ENCODE assay signal across 10 cellular contexts in the genomic region with DNA sequence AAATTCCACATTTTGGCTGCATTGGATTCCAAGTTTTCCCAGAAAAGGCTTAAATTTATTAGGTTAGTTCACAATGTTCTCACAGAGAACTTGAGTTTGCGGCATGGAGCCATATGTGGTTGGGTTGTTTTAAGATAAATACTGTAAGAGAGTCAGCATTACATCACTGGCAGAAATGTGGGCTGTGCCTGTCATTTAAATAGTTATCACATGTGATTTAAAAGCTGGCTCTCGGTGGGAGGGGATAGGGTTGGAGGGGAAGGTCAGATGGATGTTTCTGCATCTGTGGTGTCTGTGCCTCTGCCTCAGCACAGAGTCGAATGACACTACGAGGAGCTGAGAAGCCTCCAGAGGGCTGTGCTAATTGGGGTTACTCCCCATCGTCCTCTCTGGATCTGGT.
DNase-seq lines count a peak whose midpoint lies in the region; ATAC-seq and TF ChIP-seq lines count a peak whose summit lies in the region.
"Had no signal": no experiment of that assay in that cellular context is flagged by ENCODE, and none has a peak within 500 bp of the region (broad histone marks: within the 10 kb centered on the region; RNA-seq: fewer than 3 reads in every experiment).

No MANE protein-coding gene starts in this region.

- peak overlapping the region; percentile 90 to 95 (median 95) for H3K27ac Mint-ChIP-seq in nephron

- no peak overlapping the region for H3K27ac ChIP-seq in fibroblast of lung (ENCODE audit: insufficient read depth, low read length)

- H3K4me3 ChIP-seq in AG10803 (ENCODE audit: low read length): no peak overlapping the region
- H3K4me3 ChIP-seq in fibroblast of lung (replicated peaks in 1 of 4; ENCODE audit: control extremely low read depth in 1 of 4, insufficient read depth in 1 of 4, low read depth in 3 of 4, low read length in 4 of 4): peak overlapping the region in 1 of 4 experiments; percentile 20

- in situ Hi-C loops in ACHN (cut with HindIII; ENCODE audit: low pct_ligation_motif_present, low pct_unique_long_range_greater_than_20kb, low sequenced_read_pairs): no loop called here

- H3K9me3 ChIP-seq in fibroblast of lung (ENCODE audit: control insufficient read depth, insufficient read depth, low read depth, low read length): no peaks in the 10 kb centered on the region

- DNase-seq in AG10803 (ENCODE audit: low read depth) (peak; percentile 90), NCI-H2171 treated with DMSO at 0.1 percent for 48 hours (lab: John Stamatoyannopoulos, UW) (peak; percentile 78), fibroblast of lung (ENCODE audit: low read depth in 2 of 2) (peak; percentile 70 to 96), ACHN (no peak), middle frontal gyrus (ENCODE audit: extremely low spot score, low spot score) (no peak)
- DNase-seq: activated naive CD4-positive, alpha-beta T cell treated with anti-CD3 and anti-CD28 coated beads, Interleukin-2, amount 50 U/mL, for 16 hours; NCI-H2081 had no signal

- peak overlapping the region; percentile 7 for H3K4me2 ChIP-seq in fibroblast of lung (ENCODE audit: extremely low read depth, insufficient read depth, low read length)

- TF ChIP-seq CTCF in AG10803 (conservative IDR thresholded peaks at IDR 0.05; ENCODE audit: low read length) (no peak), fibroblast of lung (conservative IDR thresholded peaks at IDR 0.05 in 1 of 2, IDR thresholded peaks at IDR 0.05 in 1 of 2; ENCODE audit: low read depth in 1 of 2, low read length in 2 of 2) (no peak), nephron (IDR thresholded peaks at IDR 0.05; ENCODE audit: unreplicated experiment in 3 of 3) (no peak)

- no peaks in the 10 kb centered on the region for H3K36me3 Mint-ChIP-seq in nephron (ENCODE audit: low read depth)

- no peaks in the 10 kb centered on the region for H3K27me3 ChIP-seq in fibroblast of lung (ENCODE audit: control insufficient read depth, insufficient read depth, low read length)

- no peak overlapping the region for H3K9ac ChIP-seq in fibroblast of lung (ENCODE audit: insufficient read depth, low read length)

- no peaks in the 10 kb centered on the region for H3K36me3 ChIP-seq in fibroblast of lung (ENCODE audit: control insufficient read depth, insufficient read depth, low read length)

- H3K9me3 Mint-ChIP-seq in nephron: no peaks in the 10 kb centered on the region

- H3K79me2 ChIP-seq in fibroblast of lung (ENCODE audit: control insufficient read depth, insufficient read depth, low read length): no peaks in the 10 kb centered on the region

- no peak overlapping the region for H2AFZ ChIP-seq in fibroblast of lung (ENCODE audit: low read length)

- no peaks in the 10 kb centered on the region for H4K20me1 ChIP-seq in fibroblast of lung (ENCODE audit: control insufficient read depth, extremely low read depth, insufficient read depth, low read length)

- H3K4me3 Mint-ChIP-seq in nephron: peak overlapping the region; percentile 10 to 22 (median 19)

- peaks cover 5% of the 10 kb centered on the region for H3K4me1 ChIP-seq in fibroblast of lung (ENCODE audit: control insufficient read depth, extremely low read depth, insufficient read depth, low read length)

- no peaks in the 10 kb centered on the region for H3K27me3 Mint-ChIP-seq in nephron (ENCODE audit: low read depth)

- peaks cover 36% of the 10 kb centered on the region for H3K4me1 Mint-ChIP-seq in nephron

- ATAC-seq in HG03175 (IDR thresholded peaks at IDR 0.05; ENCODE audit: unreplicated experiment) (no peak), GM19455 (IDR thresholded peaks at IDR 0.05; ENCODE audit: unreplicated experiment) (no peak)

Comparison
In these comparisons a context has a peak if more than half of its experiments do, and no peak if none do; other contexts are left out.
1. DNase-seq: peak in AG10803 (single experiment), NCI-H2171 treated with DMSO at 0.1 percent for 48 hours (single experiment) and fibroblast of lung (2 of 2); none in ACHN (single experiment) and middle frontal gyrus (single experiment).